In the genomic region with DNA sequence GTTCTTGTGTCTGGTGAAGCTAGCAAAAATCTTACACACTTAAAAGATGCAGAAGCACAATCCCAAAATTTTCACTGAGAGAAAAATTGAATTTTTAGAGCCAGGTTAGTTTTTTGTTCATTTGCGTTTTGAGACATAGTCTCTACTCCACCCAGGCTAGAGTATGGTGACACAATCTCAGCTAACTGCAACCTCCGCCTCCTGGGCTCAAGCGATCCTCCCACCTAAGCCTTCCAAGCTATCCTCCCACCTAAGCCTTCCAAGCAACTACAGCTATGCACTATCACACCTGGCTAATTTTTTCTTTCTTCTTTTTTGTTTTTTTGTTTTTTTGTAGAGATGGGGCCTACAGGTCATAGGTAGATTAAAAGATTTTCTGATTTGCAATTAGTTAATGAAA, we compare ENCODE assay signal across 6 cellular contexts.
"Had no signal": no experiment of that assay in that cellular context is flagged by ENCODE, and none has a peak within 500 bp of the region (broad histone marks: within the 10 kb centered on the region; RNA-seq: fewer than 3 reads in every experiment).

No MANE protein-coding gene starts in this region.

- H3K36me3 Mint-ChIP-seq: IgD-negative memory B cell had no signal

- H3K4me1 Mint-ChIP-seq: IgD-negative memory B cell had no signal

- H3K4me3 ChIP-seq: GM23338 had no signal

- DNase-seq: H9, HCEC 1CT, HFFc6 had no signal

- H3K4me3 Mint-ChIP-seq: GM23338, H9, HFFc6, IgD-negative memory B cell had no signal

- ATAC-seq: GM23338 had no signal

- H3K9me3 Mint-ChIP-seq: GM23338, H9 had no signal

- H3K27ac Mint-ChIP-seq: GM23338, HFFc6 had no signal

- H3K27ac ChIP-seq: HL-60 had no signal
